Comparison of ENCODE assay signal across 8 cellular contexts in genomic region chr4:190020790-190021717, GRCh38. TPM values are rescaled to one million over a fixed set of nuclear protein-coding genes. Genes with fewer than 3 reads are reported as not detected.
DNase-seq lines count a peak whose midpoint lies in the region; ATAC-seq and TF ChIP-seq lines count a peak whose summit lies in the region.

No MANE protein-coding gene starts in this region.

- TF ChIP-seq CTCF in astrocyte of the spinal cord (IDR thresholded peaks at IDR 0.05; ENCODE audit: low read depth, low read length) (no peak), thyroid gland (IDR thresholded peaks at IDR 0.05) (no peak)

- in situ Hi-C loops in astrocyte of the spinal cord (cut with HindIII; ENCODE audit: low sequenced_read_pairs): no loop called here

- peak; percentile 83 for DNase-seq in activated CD8-positive, alpha-beta memory T cell treated with anti-CD3 and anti-CD28 coated beads for 24 hours
- no peak for DNase-seq in activated CD8-positive, alpha-beta memory T cell treated with anti-CD3 and anti-CD28 coated beads, Interleukin-2, amount 50 U/mL, for 4 hours
- peak; percentile 23 for DNase-seq in astrocyte of the spinal cord (ENCODE audit: low read depth, low spot score)
- DNase-seq in iPS-NIHi11 (ENCODE audit: low spot score): peak; percentile 88
- DNase-seq in thyroid gland: peak; percentile 74 to 75
- no peak for DNase-seq in NCI-H510A (lab: John Stamatoyannopoulos, UW)
- no peak for DNase-seq in OCI-M2 (lab: John Stamatoyannopoulos, UW; ENCODE audit: unreplicated experiment)

- peaks cover 6% of the 10 kb centered on the region for H3K27me3 ChIP-seq in thyroid gland

- no peak overlapping the region for H3K27ac ChIP-seq in thyroid gland

- no peaks in the 10 kb centered on the region for H3K9me3 ChIP-seq in thyroid gland

- H3K4me3 ChIP-seq in astrocyte of the spinal cord (ENCODE audit: low read depth, low read length) (peak overlapping the region; percentile 3), thyroid gland (replicated peaks in 1 of 3) (no peak overlapping the region)

- no peak for TF ChIP-seq POLR2A in thyroid gland (IDR thresholded peaks at IDR 0.05)

- H3K36me3 ChIP-seq in thyroid gland: no peaks in the 10 kb centered on the region

- 3 to 5% methylated on average over 29 to 42 of the region's 55 CpGs for WGBS in thyroid gland, 2 donors

- intact Hi-C loops in thyroid gland (cut with DNase I): no loop called here

- H3K4me1 ChIP-seq in thyroid gland: peaks cover 7 to 12% of the 10 kb centered on the region in 2 donors

- ATAC-seq in GM21526 (IDR thresholded peaks at IDR 0.05; ENCODE audit: low FRiP score, unreplicated experiment): no peak

RNA-seq across cellular contexts. Expression of gene FRG2, which starts 6.0 kb away (rescaled TPM):
- total RNA-seq in thyroid gland: not detected

RNA-seq across cellular contexts. Expression of gene DBET, which starts 43.2 kb away (rescaled TPM):
- not detected for total RNA-seq in thyroid gland

Comparison
In these comparisons a context has a peak if more than half of its experiments do, and no peak if none do; other contexts are left out.
1. DNase-seq: peak in activated CD8-positive, alpha-beta memory T cell treated with anti-CD3 and anti-CD28 coated beads for 24 hours (single experiment), astrocyte of the spinal cord (single experiment), iPS-NIHi11 (single experiment) and thyroid gland (2 of 2); none in activated CD8-positive, alpha-beta memory T cell treated with anti-CD3 and anti-CD28 coated beads, Interleukin-2, amount 50 U/mL, for 4 hours (single experiment), NCI-H510A (single experiment) and OCI-M2 (single experiment).